In the genomic region with DNA sequence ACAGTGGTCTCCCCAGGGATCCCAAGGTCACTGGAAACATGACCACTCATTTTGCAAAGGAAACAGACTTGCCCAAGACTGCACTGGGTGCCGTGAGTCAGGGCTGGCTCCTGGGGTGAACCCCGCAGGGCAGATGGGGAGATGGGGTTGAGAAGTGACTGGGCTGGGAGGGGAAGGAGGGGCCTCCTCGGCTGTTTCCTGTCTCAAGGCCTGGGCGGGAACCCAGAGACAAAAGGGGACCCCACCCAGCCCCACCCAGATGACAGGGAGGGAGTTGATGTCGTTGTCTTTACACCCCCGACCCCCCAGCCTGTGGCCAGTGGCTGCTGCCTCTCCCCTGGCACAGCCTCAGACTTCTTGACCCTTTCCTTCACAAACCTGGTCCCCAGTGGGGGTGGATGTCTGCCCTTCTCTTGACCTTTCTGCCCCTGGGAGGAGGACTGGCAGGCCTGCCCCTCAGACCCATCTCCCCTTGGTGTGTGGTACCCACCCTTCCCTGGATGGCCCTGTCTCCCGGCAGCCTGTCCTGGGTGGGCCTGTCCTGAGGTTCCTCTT, we compare ENCODE assay signal across 1 cellular context.
A peak's percentile ranks its signal among the peaks of the same experiment; 100 is the strongest.
TF ChIP-seq lines count a peak whose summit lies in the region.

No MANE protein-coding gene starts in this region.

TF ChIP-seq in GM12878, 131 proteins besides CTCF, POLR2A, EP300 and RAD21 (continued from another document):
- TF ChIP-seq, protein P1, sequence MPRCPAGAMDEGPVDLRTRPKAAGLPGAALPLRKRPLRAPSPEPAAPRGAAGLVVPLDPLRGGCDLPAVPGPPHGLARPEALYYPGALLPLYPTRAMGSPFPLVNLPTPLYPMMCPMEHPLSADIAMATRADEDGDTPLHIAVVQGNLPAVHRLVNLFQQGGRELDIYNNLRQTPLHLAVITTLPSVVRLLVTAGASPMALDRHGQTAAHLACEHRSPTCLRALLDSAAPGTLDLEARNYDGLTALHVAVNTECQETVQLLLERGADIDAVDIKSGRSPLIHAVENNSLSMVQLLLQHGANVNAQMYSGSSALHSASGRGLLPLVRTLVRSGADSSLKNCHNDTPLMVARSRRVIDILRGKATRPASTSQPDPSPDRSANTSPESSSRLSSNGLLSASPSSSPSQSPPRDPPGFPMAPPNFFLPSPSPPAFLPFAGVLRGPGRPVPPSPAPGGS (IDR thresholded peaks at IDR 0.05; ENCODE audit: borderline replicate concordance, insufficient read depth, low read depth, low read length, poor library complexity, severe bottlenecking) = no peak
- TF ChIP-seq POU2F2 (IDR thresholded peaks at IDR 0.05; ENCODE audit: borderline replicate concordance, low read depth, low read length) (peak; percentile 44; the same call in 2 of the 3 replicates), TAF1 (IDR thresholded peaks at IDR 0.05; ENCODE audit: borderline replicate concordance, low read depth, low read length) (peak; percentile 44; the same call in 1 of the 2 replicates), TARDBP (IDR thresholded peaks at IDR 0.05; ENCODE audit: borderline replicate concordance) (no peak), NR2F1 (conservative IDR thresholded peaks at IDR 0.05) (peak; percentile 72), SMAD5 (IDR thresholded peaks at IDR 0.05; ENCODE audit: low read depth) (peak; percentile 67; the same call in 1 of the 2 replicates), MEF2B (IDR thresholded peaks at IDR 0.05; ENCODE audit: partially characterized antibody, poor library complexity, severe bottlenecking) (no peak), PAX8 (IDR thresholded peaks at IDR 0.05) (no peak), SP1 (IDR thresholded peaks at IDR 0.05; ENCODE audit: low read depth, low read length) (no peak), RAD51 (IDR thresholded peaks at IDR 0.05) (no peak)
